ENCODE assay signal across 15 cellular contexts in genomic region chr2:105525201-105525600, GRCh38.
DNase-seq lines count a peak whose midpoint lies in the region; ATAC-seq and TF ChIP-seq lines count a peak whose summit lies in the region.
"Had no signal": no experiment of that assay in that cellular context is flagged by ENCODE, and none has a peak within 500 bp of the region (broad histone marks: within the 10 kb centered on the region; RNA-seq: fewer than 3 reads in every experiment).

No MANE protein-coding gene starts in this region.

- no peaks in the 10 kb centered on the region for H3K9me3 ChIP-seq in esophagus muscularis mucosa
- no peaks in the 10 kb centered on the region for H3K9me3 ChIP-seq in upper lobe of left lung
- H3K9me3 ChIP-seq in gastrocnemius medialis, result no peaks in the 10 kb centered on the region
- H3K9me3 ChIP-seq: HAP-1 had no signal

- no peak for TF ChIP-seq EP300 in esophagus muscularis mucosa (IDR thresholded peaks at IDR 0.05)
- no peak for TF ChIP-seq EP300 in upper lobe of left lung (IDR thresholded peaks at IDR 0.05)

- no peaks in the 10 kb centered on the region for H3K36me3 Mint-ChIP-seq in natural killer cell treated with Interleukin-12 subunit alpha and Interleukin-12 subunit beta and Interleukin-15 and Interleukin-18, amount 100 ng/mL, for 72 hours
- H3K36me3 Mint-ChIP-seq in natural killer cell, result no peaks in the 10 kb centered on the region
- H3K36me3 Mint-ChIP-seq: CD4-positive, alpha-beta memory T cell had no signal

- 100% methylated on average over 3 of the region's 6 CpGs for WGBS in esophagus muscularis mucosa
- WGBS in upper lobe of left lung, 2 donors, result 88 to 90% methylated on average over 5 to 6 of the region's 6 CpGs

- peak; percentile 6 to 50 for ATAC-seq in natural killer cell treated with Interleukin-12 subunit alpha and Interleukin-12 subunit beta and Interleukin-15 and Interleukin-18, amount 100 ng/mL, for 72 hours
- ATAC-seq in natural killer cell (no peak), upper lobe of left lung (ENCODE audit: low FRiP score in 2 of 2) (peak; percentile 12 to 46), gastrocnemius medialis (no peak), GM18861 (IDR thresholded peaks at IDR 0.05; ENCODE audit: unreplicated experiment) (no peak)

- DNase-seq in natural killer cell treated with Interleukin-12 subunit alpha and Interleukin-12 subunit beta and Interleukin-15 and Interleukin-18, amount 100 ng/mL, for 72 hours (ENCODE audit: low spot score), result no peak
- DNase-seq in natural killer cell (no peak), esophagus muscularis mucosa (ENCODE audit: extremely low spot score) (peak; percentile 45), upper lobe of left lung (peak in 1 of 2 donors; percentile 15), gastrocnemius medialis (no peak)
- DNase-seq: C1 segment of cervical spinal cord; Calu3; CD4-positive, alpha-beta memory T cell; COR-L47; DMS79 treated with DMSO at 0.1 percent for 48 hours; GF-D8; GOT3; HFFc6 had no signal

- peaks cover 0 to 8% of the 10 kb centered on the region in 2 donors for H3K27me3 Mint-ChIP-seq in natural killer cell treated with Interleukin-12 subunit alpha and Interleukin-12 subunit beta and Interleukin-15 and Interleukin-18, amount 100 ng/mL, for 72 hours
- peaks cover 0 to 12% of the 10 kb centered on the region in 2 donors for H3K27me3 Mint-ChIP-seq in natural killer cell (ENCODE audit: low read depth in 2 of 2)
- H3K27me3 Mint-ChIP-seq: CD4-positive, alpha-beta memory T cell had no signal

- H3K4me3 Mint-ChIP-seq in natural killer cell treated with Interleukin-12 subunit alpha and Interleukin-12 subunit beta and Interleukin-15 and Interleukin-18, amount 100 ng/mL, for 72 hours, result no peak overlapping the region
- no peak overlapping the region for H3K4me3 Mint-ChIP-seq in natural killer cell
- H3K4me3 Mint-ChIP-seq: CD4-positive, alpha-beta memory T cell; HFFc6 had no signal

- H3K9me3 Mint-ChIP-seq in natural killer cell treated with Interleukin-12 subunit alpha and Interleukin-12 subunit beta and Interleukin-15 and Interleukin-18, amount 100 ng/mL, for 72 hours, result no peaks in the 10 kb centered on the region
- no peaks in the 10 kb centered on the region for H3K9me3 Mint-ChIP-seq in natural killer cell
- H3K9me3 Mint-ChIP-seq: CD4-positive, alpha-beta memory T cell; HFFc6 had no signal

- no peaks in the 10 kb centered on the region for H3K4me1 Mint-ChIP-seq in natural killer cell treated with Interleukin-12 subunit alpha and Interleukin-12 subunit beta and Interleukin-15 and Interleukin-18, amount 100 ng/mL, for 72 hours (ENCODE audit: low read depth in 2 of 2)
- H3K4me1 Mint-ChIP-seq in natural killer cell, result no peaks in the 10 kb centered on the region
- H3K4me1 Mint-ChIP-seq: CD4-positive, alpha-beta memory T cell had no signal

- intact Hi-C loops in natural killer cell (cut with micrococcal nuclease) (no loop called here), esophagus muscularis mucosa (cut with DNase I) (no loop called here), gastrocnemius medialis (cut with DNase I; ENCODE audit: low total_unique reads) (no loop called here)

- H3K27me3 ChIP-seq in esophagus muscularis mucosa (peaks cover 0 to 3% (median 0%) of the 10 kb centered on the region in 4 donors), upper lobe of left lung (no peaks in the 10 kb centered on the region), gastrocnemius medialis (no peaks in the 10 kb centered on the region)

- H3K27ac ChIP-seq in esophagus muscularis mucosa (replicated peaks in 1 of 4), result no peak overlapping the region
- H3K27ac ChIP-seq in upper lobe of left lung, result no peak overlapping the region
- H3K27ac ChIP-seq in gastrocnemius medialis, result no peak overlapping the region

- peaks cover 0 to 3% (median 0%) of the 10 kb centered on the region in 4 donors for H3K4me1 ChIP-seq in esophagus muscularis mucosa
- no peaks in the 10 kb centered on the region for H3K4me1 ChIP-seq in upper lobe of left lung
- peaks cover 0 to 4% of the 10 kb centered on the region in 2 donors for H3K4me1 ChIP-seq in gastrocnemius medialis
- H3K4me1 ChIP-seq: HAP-1 had no signal

- TF ChIP-seq POLR2A in esophagus muscularis mucosa (IDR thresholded peaks at IDR 0.05; ENCODE audit: low read depth) (no peak), upper lobe of left lung (IDR thresholded peaks at IDR 0.05) (no peak), gastrocnemius medialis (IDR thresholded peaks at IDR 0.05) (no peak)

- H3K27ac Mint-ChIP-seq in natural killer cell treated with Interleukin-12 subunit alpha and Interleukin-12 subunit beta and Interleukin-15 and Interleukin-18, amount 100 ng/mL, for 72 hours, result no peak overlapping the region
- H3K27ac Mint-ChIP-seq in natural killer cell, result no peak overlapping the region
- H3K27ac Mint-ChIP-seq: CD4-positive, alpha-beta memory T cell; HFFc6 had no signal

- TF ChIP-seq CTCF in natural killer cell (IDR thresholded peaks at IDR 0.05) (no peak), esophagus muscularis mucosa (IDR thresholded peaks at IDR 0.05) (no peak), upper lobe of left lung (IDR thresholded peaks at IDR 0.05) (no peak), gastrocnemius medialis (IDR thresholded peaks at IDR 0.05 in 4 of 5, conservative IDR thresholded peaks at IDR 0.05 in 1 of 5) (no peak)

- H3K36me3 ChIP-seq in esophagus muscularis mucosa, result no peaks in the 10 kb centered on the region
- no peaks in the 10 kb centered on the region for H3K36me3 ChIP-seq in upper lobe of left lung
- no peaks in the 10 kb centered on the region for H3K36me3 ChIP-seq in gastrocnemius medialis
- H3K36me3 ChIP-seq: HAP-1 had no signal

- in situ Hi-C loops in gastrocnemius medialis (cut with MboI; ENCODE audit: low sequenced_read_pairs in 4 of 4), result no loop called here

- H3K4me3 ChIP-seq in esophagus muscularis mucosa, result no peak overlapping the region
- H3K4me3 ChIP-seq in upper lobe of left lung, result no peak overlapping the region
- no peak overlapping the region for H3K4me3 ChIP-seq in gastrocnemius medialis
- H3K4me3 ChIP-seq: HAP-1 had no signal

Comparison
In these comparisons a context has a peak if more than half of its experiments do, and no peak if none do; other contexts are left out.
1. ATAC-seq: peak in natural killer cell treated with Interleukin-12 subunit alpha and Interleukin-12 subunit beta and Interleukin-15 and Interleukin-18, amount 100 ng/mL, for 72 hours (2 of 2) and upper lobe of left lung (2 of 2); none in natural killer cell (0 of 3), gastrocnemius medialis (0 of 2) and GM18861 (single experiment).